Comparison of ENCODE assay signal across 20 cellular contexts in the genomic region with DNA sequence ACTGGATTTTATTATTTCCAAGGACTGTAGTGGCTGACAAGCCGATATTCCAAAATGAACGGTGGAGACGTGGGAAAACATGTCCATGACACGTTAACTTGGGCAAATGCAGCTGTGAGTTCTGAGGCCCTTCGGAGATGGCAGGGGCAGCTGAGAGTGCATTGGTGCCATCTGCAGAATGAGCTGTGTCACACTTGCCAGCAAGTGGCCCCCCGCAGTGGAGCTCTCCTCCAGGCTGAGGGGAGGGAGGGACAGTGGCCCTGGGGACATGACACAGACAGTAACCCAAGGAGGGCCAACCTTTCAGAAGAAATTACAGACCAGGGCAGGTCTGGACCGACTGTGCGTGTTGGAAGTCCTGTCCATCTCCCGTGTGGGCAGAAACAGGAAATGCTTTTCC.
"Had no signal": no experiment of that assay in that cellular context is flagged by ENCODE, and none has a peak within 500 bp of the region (broad histone marks: within the 10 kb centered on the region; RNA-seq: fewer than 3 reads in every experiment).

No MANE protein-coding gene starts in this region.

- H3K4me1 ChIP-seq: colonic mucosa had no signal

- H3K27me3 ChIP-seq: colonic mucosa, stomach had no signal

- ATAC-seq: activated CD4-positive, CD25-positive, alpha-beta regulatory T cell treated with anti-CD3 and anti-CD28 coated beads, Interleukin-2, amount 50 U/mL, for 24 hours; activated CD8-positive, alpha-beta T cell treated with anti-CD3 and anti-CD28 coated beads, Interleukin-2, amount 10 ng/mL, durations not matched to agents 7 days and 5 days; left lobe of liver had no signal

- DNase-seq: activated CD4-positive, alpha-beta T cell treated with anti-CD3 and anti-CD28 coated beads, Interleukin-2, amount 10 ng/mL, durations not matched to agents 7 days and 5 days; activated CD8-positive, alpha-beta T cell treated with anti-CD3 and anti-CD28 coated beads, Interleukin-2, amount 10 ng/mL, durations not matched to agents 7 days and 5 days; activated naive CD4-positive, alpha-beta T cell treated with Interleukin-2 at 50 U/mL for 16 hours; activated T-cell treated with anti-CD3 and anti-CD28 coated beads, Interleukin-2, amount 50 U/mL, for 24 hours; central memory CD4-positive, alpha-beta T cell; colonic mucosa; endodermal cell; foreskin fibroblast; kidney; nucleus accumbens; posterior cingulate gyrus; retina; stimulated activated CD4-positive, alpha-beta T cell treated with anti-CD3 and anti-CD28 coated beads, Interleukin-2, amount 100 ng/mL, for 24 hours; stomach; T1000; trophoblast cell had no signal

- H3K27ac ChIP-seq: colonic mucosa, epithelial cell of prostate had no signal

- H3K4me3 ChIP-seq: colonic mucosa, lung, stomach had no signal
